Comparison of ENCODE assay signal across 5 cellular contexts in genomic region chr17:18677381-18677780, GRCh38. TPM values are rescaled to one million over a fixed set of nuclear protein-coding genes. Genes with fewer than 3 reads are reported as not detected.
"Had no signal": no experiment of that assay in that cellular context is flagged by ENCODE, and none has a peak within 500 bp of the region (broad histone marks: within the 10 kb centered on the region; RNA-seq: fewer than 3 reads in every experiment).

No MANE protein-coding gene starts in this region.

RNA-seq across cellular contexts. Expression of gene TBC1D28, which starts 33.2 kb away (rescaled TPM):
- total RNA-seq: HepG2, HT-29, HT1080, IMR-90, K562 had no signal
